In the genomic region with DNA sequence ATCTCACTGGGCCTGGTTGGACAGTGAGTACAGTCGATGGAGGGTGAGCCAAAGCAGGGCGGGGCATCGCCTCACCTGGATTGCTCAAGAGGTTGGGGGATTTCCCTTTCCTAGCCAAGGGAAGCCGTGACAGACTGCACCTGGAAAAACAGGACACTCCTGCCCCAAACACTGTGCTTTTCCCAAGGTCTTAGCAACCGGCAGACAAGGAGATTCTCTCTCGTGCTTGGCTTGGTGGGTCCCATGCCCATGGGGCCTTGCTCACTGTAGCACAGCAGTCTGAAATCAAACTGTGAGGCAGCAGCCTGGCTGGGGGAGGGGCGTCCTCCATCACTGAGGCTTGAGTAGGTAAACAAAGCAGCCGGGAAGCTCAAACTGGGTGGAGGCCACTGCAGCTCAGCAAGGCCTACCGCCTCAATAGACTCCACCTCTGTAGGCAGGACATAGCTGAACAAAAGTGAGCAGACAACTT, we compare ENCODE assay signal across 15 cellular contexts. TPM values are rescaled to one million over a fixed set of nuclear protein-coding genes. Genes with fewer than 3 reads are reported as not detected.
A peak's percentile ranks its signal among the peaks of the same experiment; 100 is the strongest.
DNase-seq lines count a peak whose midpoint lies in the region; FAIRE-seq and TF ChIP-seq lines count a peak whose summit lies in the region.
"Had no signal": no experiment of that assay in that cellular context is flagged by ENCODE, and none has a peak within 500 bp of the region (broad histone marks: within the 10 kb centered on the region; RNA-seq: fewer than 3 reads in every experiment).

No MANE protein-coding gene starts in this region.

- H3K27me3 ChIP-seq in bronchial epithelial cell (ENCODE audit: control insufficient read depth, insufficient read depth, low read length): no peaks in the 10 kb centered on the region
- H3K27me3 ChIP-seq: right atrium auricular region had no signal

- H3K4me3 Mint-ChIP-seq in nephron progenitor cell (no peak overlapping the region), chondrocyte (ENCODE audit: unreplicated experiment) (no peak overlapping the region)

- peaks cover 7% of the 10 kb centered on the region for H3K4me1 Mint-ChIP-seq in nephron progenitor cell
- peaks cover 7% of the 10 kb centered on the region for H3K4me1 Mint-ChIP-seq in chondrocyte (ENCODE audit: low read depth)

- H3K27ac Mint-ChIP-seq in nephron progenitor cell: peak overlapping the region; percentile 67
- no peak overlapping the region for H3K27ac Mint-ChIP-seq in chondrocyte (ENCODE audit: unreplicated experiment)

- no peak for FAIRE-seq in bronchial epithelial cell (lab: Jason Lieb, UNC)
- FAIRE-seq: A549, TTC549 had no signal

- H3K9me3 Mint-ChIP-seq in nephron progenitor cell (peaks cover 44% of the 10 kb centered on the region), chondrocyte (ENCODE audit: low read depth) (peaks cover 12% of the 10 kb centered on the region)

- DNase-seq in NCI-H2029 (lab: John Stamatoyannopoulos, UW) (peak; percentile 30), NCI-H2029 treated with DMSO at 0.1 percent for 48 hours (lab: John Stamatoyannopoulos, UW) (no peak), LNCaP clone FGC (ENCODE audit: low read depth) (peak; percentile 69), bronchial epithelial cell (ENCODE audit: low read depth) (peak; percentile 85), nephron progenitor cell (no peak), GOT3 (lab: John Stamatoyannopoulos, UW) (no peak), DMS 273 (lab: John Stamatoyannopoulos, UW; ENCODE audit: unreplicated experiment) (no peak), chondrocyte (ENCODE audit: low spot score) (no peak)
- DNase-seq: midbrain, NCI-H2081 treated with DMSO at 0.1 percent for 48 hours had no signal

- TF ChIP-seq CTCF in LNCaP clone FGC (IDR thresholded peaks at IDR 0.05; ENCODE audit: control insufficient read depth, extremely low read depth, insufficient read depth): no peak
- no peak for TF ChIP-seq CTCF in bronchial epithelial cell (IDR thresholded peaks at IDR 0.05; ENCODE audit: insufficient read depth, low read length, severe bottlenecking)
- no peak for TF ChIP-seq CTCF in nephron progenitor cell (IDR thresholded peaks at IDR 0.05)
- TF ChIP-seq CTCF in chondrocyte (IDR thresholded peaks at IDR 0.05): no peak

- peaks cover 35% of the 10 kb centered on the region for H3K36me3 Mint-ChIP-seq in nephron progenitor cell (ENCODE audit: low read depth)
- peaks cover 4% of the 10 kb centered on the region for H3K36me3 Mint-ChIP-seq in chondrocyte (ENCODE audit: low read depth)

- no peaks in the 10 kb centered on the region for H3K36me3 ChIP-seq in bronchial epithelial cell (ENCODE audit: control insufficient read depth, insufficient read depth, low read length)
- H3K36me3 ChIP-seq: right atrium auricular region had no signal

- H3K27me3 Mint-ChIP-seq in nephron progenitor cell (ENCODE audit: low read depth, poor library complexity): no peaks in the 10 kb centered on the region
- H3K27me3 Mint-ChIP-seq in chondrocyte (ENCODE audit: low read depth): no peaks in the 10 kb centered on the region

- H3K4me3 ChIP-seq in LNCaP clone FGC (ENCODE audit: low read depth, low read length): peak overlapping the region; percentile 24
- no peak overlapping the region for H3K4me3 ChIP-seq in bronchial epithelial cell (ENCODE audit: low read depth, low read length)
- H3K4me3 ChIP-seq: A549, right atrium auricular region had no signal

RNA-seq across cellular contexts. Expression of a gene that starts 11.3 kb away (rescaled TPM):
- total RNA-seq in bronchial epithelial cell (not detected in 2 replicates), chondrocyte (not detected in 3 replicates)
- total RNA-seq: dermis microvascular lymphatic vessel endothelial cell, RPMI7951 had no signal

RNA-seq across cellular contexts. Expression of a gene that starts 12.1 kb away (rescaled TPM):
- total RNA-seq in bronchial epithelial cell (16.8 and 16.9 TPM in 2 replicates), chondrocyte (20.9 to 22.0 TPM (median 21.7 TPM) in 3 replicates)

Comparison
In these comparisons a context has a peak if more than half of its experiments do, and no peak if none do; other contexts are left out.
1. DNase-seq: peak in NCI-H2029 (single experiment), LNCaP clone FGC (single experiment) and bronchial epithelial cell (single experiment); none in NCI-H2029 treated with DMSO at 0.1 percent for 48 hours (single experiment), nephron progenitor cell (single experiment), GOT3 (single experiment), DMS 273 (single experiment) and chondrocyte (single experiment).